ENCODE assay signal across 1 cellular context in the genomic region with DNA sequence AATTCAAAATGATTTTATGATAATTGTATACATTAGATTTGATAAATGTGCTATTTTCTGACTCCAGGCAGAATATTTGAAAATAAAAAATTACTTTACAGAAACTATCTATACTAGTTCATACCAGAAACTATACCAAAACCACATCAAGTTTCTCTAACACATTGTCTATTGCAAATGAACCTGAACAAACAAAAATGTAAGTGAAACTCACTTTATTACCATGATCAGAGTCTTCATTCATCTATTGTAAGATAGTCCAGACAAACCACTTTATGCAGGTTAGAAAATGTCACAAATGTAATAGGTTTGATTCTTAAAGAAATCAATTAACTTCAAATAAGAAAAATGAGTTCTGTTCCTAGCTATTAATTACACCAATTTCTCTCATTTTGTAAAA.
TF ChIP-seq lines count a peak whose summit lies in the region.

No MANE protein-coding gene starts in this region.

TF ChIP-seq in GM12878, 131 proteins besides CTCF, POLR2A, EP300 and RAD21 (continued from another document):
- TF ChIP-seq, protein P1, sequence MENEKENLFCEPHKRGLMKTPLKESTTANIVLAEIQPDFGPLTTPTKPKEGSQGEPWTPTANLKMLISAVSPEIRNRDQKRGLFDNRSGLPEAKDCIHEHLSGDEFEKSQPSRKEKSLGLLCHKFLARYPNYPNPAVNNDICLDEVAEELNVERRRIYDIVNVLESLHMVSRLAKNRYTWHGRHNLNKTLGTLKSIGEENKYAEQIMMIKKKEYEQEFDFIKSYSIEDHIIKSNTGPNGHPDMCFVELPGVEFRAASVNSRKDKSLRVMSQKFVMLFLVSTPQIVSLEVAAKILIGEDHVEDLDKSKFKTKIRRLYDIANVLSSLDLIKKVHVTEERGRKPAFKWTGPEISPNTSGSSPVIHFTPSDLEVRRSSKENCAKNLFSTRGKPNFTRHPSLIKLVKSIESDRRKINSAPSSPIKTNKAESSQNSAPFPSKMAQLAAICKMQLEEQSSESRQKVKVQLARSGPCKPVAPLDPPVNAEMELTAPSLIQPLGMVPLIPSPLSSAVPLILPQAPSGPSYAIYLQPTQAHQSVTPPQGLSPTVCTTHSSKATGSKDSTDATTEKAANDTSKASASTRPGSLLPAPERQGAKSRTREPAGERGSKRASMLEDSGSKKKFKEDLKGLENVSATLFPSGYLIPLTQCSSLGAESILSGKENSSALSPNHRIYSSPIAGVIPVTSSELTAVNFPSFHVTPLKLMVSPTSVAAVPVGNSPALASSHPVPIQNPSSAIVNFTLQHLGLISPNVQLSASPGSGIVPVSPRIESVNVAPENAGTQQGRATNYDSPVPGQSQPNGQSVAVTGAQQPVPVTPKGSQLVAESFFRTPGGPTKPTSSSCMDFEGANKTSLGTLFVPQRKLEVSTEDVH (IDR thresholded peaks at IDR 0.05; ENCODE audit: low read depth, partially characterized antibody): no peak
